In the genomic region with DNA sequence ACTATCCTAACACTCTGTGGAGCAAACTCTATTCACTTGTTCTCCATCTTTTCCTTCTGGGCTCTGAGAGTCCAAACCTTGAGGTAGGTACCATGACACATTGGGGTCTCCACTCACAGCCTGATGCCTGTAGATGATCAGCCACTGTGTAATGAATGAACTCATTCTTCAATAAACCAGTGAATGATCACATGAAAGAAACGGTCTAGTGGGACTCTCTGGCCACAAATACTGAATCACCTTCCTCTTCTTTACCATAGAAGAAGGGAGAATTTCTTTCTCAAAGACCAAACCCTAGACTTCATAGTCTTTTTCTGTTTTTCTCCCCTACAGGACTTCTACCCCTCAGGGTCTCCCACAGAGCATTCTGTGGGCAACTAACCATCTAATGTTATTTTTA, we compare ENCODE assay signal across 1 cellular context.
TF ChIP-seq lines count a peak whose summit lies in the region.

No MANE protein-coding gene starts in this region.

TF ChIP-seq in SK-N-SH treated with all-trans-retinoic acid at 6 μM for 48 hours, 23 proteins besides CTCF, POLR2A, EP300 and RAD21 (continued from another document):
- TF ChIP-seq, protein P1, sequence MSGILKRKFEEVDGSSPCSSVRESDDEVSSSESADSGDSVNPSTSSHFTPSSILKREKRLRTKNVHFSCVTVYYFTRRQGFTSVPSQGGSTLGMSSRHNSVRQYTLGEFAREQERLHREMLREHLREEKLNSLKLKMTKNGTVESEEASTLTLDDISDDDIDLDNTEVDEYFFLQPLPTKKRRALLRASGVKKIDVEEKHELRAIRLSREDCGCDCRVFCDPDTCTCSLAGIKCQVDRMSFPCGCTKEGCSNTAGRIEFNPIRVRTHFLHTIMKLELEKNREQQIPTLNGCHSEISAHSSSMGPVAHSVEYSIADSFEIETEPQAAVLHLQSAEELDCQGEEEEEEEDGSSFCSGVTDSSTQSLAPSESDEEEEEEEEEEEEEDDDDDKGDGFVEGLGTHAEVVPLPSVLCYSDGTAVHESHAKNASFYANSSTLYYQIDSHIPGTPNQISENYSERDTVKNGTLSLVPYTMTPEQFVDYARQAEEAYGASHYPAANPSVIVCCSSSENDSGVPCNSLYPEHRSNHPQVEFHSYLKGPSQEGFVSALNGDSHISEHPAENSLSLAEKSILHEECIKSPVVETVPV (CRISPR knock-in tag; IDR thresholded peaks at IDR 0.05): no peak
- TF ChIP-seq ARNTL (CRISPR knock-in tag; IDR thresholded peaks at IDR 0.05; ENCODE audit: borderline replicate concordance, low read depth) (no peak), ZNF8 (CRISPR knock-in tag; IDR thresholded peaks at IDR 0.05) (no peak), ESRRG (CRISPR knock-in tag; IDR thresholded peaks at IDR 0.05) (no peak)
